In the genomic region with DNA sequence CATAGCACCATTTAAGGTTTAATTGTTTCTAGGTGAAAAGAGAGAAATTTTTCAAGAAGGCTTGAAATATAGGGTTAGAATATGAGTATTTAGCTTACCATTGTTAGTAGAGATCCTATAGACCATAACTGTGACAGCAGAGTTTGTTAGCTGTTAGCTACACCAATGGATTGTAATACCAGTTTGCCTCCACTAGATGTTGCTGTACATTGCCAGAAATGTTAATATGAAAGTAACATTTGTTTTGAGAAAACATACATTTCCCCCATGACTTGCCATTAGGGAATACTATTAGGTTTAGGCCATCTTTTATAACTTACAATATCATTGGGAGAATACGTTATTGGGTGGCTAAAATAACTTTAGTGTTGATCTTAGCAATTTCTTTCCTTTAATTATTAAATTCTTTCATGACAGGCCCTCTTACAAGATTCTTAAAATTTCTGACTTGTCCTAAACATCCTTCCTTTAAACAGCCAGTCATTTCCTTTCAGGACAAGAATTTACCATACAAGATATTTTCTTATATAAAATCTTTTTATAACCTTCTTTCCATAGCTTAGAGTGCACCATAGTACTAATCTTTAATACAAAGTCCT, we compare ENCODE assay signal across 8 cellular contexts. TPM values are rescaled to one million over a fixed set of nuclear protein-coding genes. Genes with fewer than 3 reads are reported as not detected.
DNase-seq lines count a peak whose midpoint lies in the region; ATAC-seq, FAIRE-seq and TF ChIP-seq lines count a peak whose summit lies in the region.

No MANE protein-coding gene starts in this region.

- peaks cover 4% of the 10 kb centered on the region for H3K4me1 ChIP-seq in effector memory CD4-positive, alpha-beta T cell (ENCODE audit: control insufficient read depth, insufficient read depth, low read length, poor library complexity, severe bottlenecking)

- H3K36me3 Mint-ChIP-seq in activated naive CD8-positive, alpha-beta T cell treated with anti-CD3 and anti-CD28 coated beads, Interleukin-2, amount 10 ng/mL, durations not matched to agents 7 days and 5 days = no peaks in the 10 kb centered on the region
- H3K36me3 Mint-ChIP-seq in activated naive CD8-positive, alpha-beta T cell treated with anti-CD3 and anti-CD28 coated beads, Interleukin-2, amount 50 U/mL, for 24 hours (ENCODE audit: low read depth) = no peaks in the 10 kb centered on the region
- no peaks in the 10 kb centered on the region for H3K36me3 Mint-ChIP-seq in natural killer cell

- no peaks in the 10 kb centered on the region for H3K9me3 ChIP-seq in effector memory CD4-positive, alpha-beta T cell (ENCODE audit: control insufficient read depth, low read length)

- no peaks in the 10 kb centered on the region for H3K36me3 ChIP-seq in effector memory CD4-positive, alpha-beta T cell (ENCODE audit: control insufficient read depth, insufficient read depth, low read length)

- H3K27me3 Mint-ChIP-seq in activated naive CD8-positive, alpha-beta T cell treated with anti-CD3 and anti-CD28 coated beads, Interleukin-2, amount 10 ng/mL, durations not matched to agents 7 days and 5 days = peaks cover 28% of the 10 kb centered on the region
- H3K27me3 Mint-ChIP-seq in activated naive CD8-positive, alpha-beta T cell treated with anti-CD3 and anti-CD28 coated beads, Interleukin-2, amount 50 U/mL, for 24 hours = peaks cover 38% of the 10 kb centered on the region
- peaks cover 27 to 54% of the 10 kb centered on the region in 2 donors for H3K27me3 Mint-ChIP-seq in natural killer cell (ENCODE audit: low read depth in 2 of 2)

- no peak overlapping the region for H3K27ac Mint-ChIP-seq in activated naive CD8-positive, alpha-beta T cell treated with anti-CD3 and anti-CD28 coated beads, Interleukin-2, amount 10 ng/mL, durations not matched to agents 7 days and 5 days
- H3K27ac Mint-ChIP-seq in activated naive CD8-positive, alpha-beta T cell treated with anti-CD3 and anti-CD28 coated beads, Interleukin-2, amount 50 U/mL, for 24 hours = no peak overlapping the region
- H3K27ac Mint-ChIP-seq in natural killer cell = no peak overlapping the region

- no peak overlapping the region for H3K4me3 ChIP-seq in epithelial cell of proximal tubule (ENCODE audit: low read depth, low read length)
- H3K4me3 ChIP-seq in effector memory CD4-positive, alpha-beta T cell (ENCODE audit: insufficient read depth, low read depth, low read length, poor library complexity, severe bottlenecking) = no peak overlapping the region

- FAIRE-seq in HTR-8/SVneo (lab: Jason Lieb, UNC) = no peak

- peaks cover 2% of the 10 kb centered on the region for H3K4me1 Mint-ChIP-seq in activated naive CD8-positive, alpha-beta T cell treated with anti-CD3 and anti-CD28 coated beads, Interleukin-2, amount 10 ng/mL, durations not matched to agents 7 days and 5 days
- H3K4me1 Mint-ChIP-seq in activated naive CD8-positive, alpha-beta T cell treated with anti-CD3 and anti-CD28 coated beads, Interleukin-2, amount 50 U/mL, for 24 hours = peaks cover 3% of the 10 kb centered on the region
- H3K4me1 Mint-ChIP-seq in natural killer cell = peaks cover 5 to 7% of the 10 kb centered on the region in 2 donors

- peaks cover 13% of the 10 kb centered on the region for H3K27me3 ChIP-seq in effector memory CD4-positive, alpha-beta T cell (replicated peaks; ENCODE audit: control insufficient read depth, insufficient read depth, low read length, poor library complexity, severe bottlenecking)

- no peak for DNase-seq in activated naive CD8-positive, alpha-beta T cell treated with anti-CD3 and anti-CD28 coated beads, Interleukin-2, amount 10 ng/mL, durations not matched to agents 7 days and 5 days
- no peak for DNase-seq in activated naive CD8-positive, alpha-beta T cell treated with anti-CD3 and anti-CD28 coated beads, Interleukin-2, amount 50 U/mL, for 24 hours
- DNase-seq in HTR-8/SVneo (ENCODE audit: insufficient read length, low spot score) = peak; percentile 34
- peak; percentile 69 for DNase-seq in RPMI8226
- peak; percentile 2 for DNase-seq in epithelial cell of proximal tubule (ENCODE audit: low read depth)
- DNase-seq in natural killer cell = no peak
- no peak for DNase-seq in effector memory CD4-positive, alpha-beta T cell

- no peak overlapping the region for H3K27ac ChIP-seq in effector memory CD4-positive, alpha-beta T cell (ENCODE audit: insufficient read depth, low read length, poor library complexity, severe bottlenecking)

- TF ChIP-seq CTCF in epithelial cell of proximal tubule (conservative IDR thresholded peaks at IDR 0.05; ENCODE audit: low read depth, low read length) (peak; percentile 80), natural killer cell (IDR thresholded peaks at IDR 0.05) (peak; percentile 83)

- no peak overlapping the region for H3K4me3 Mint-ChIP-seq in activated naive CD8-positive, alpha-beta T cell treated with anti-CD3 and anti-CD28 coated beads, Interleukin-2, amount 10 ng/mL, durations not matched to agents 7 days and 5 days
- no peak overlapping the region for H3K4me3 Mint-ChIP-seq in activated naive CD8-positive, alpha-beta T cell treated with anti-CD3 and anti-CD28 coated beads, Interleukin-2, amount 50 U/mL, for 24 hours
- H3K4me3 Mint-ChIP-seq in natural killer cell = no peak overlapping the region

- H3K9me3 Mint-ChIP-seq in activated naive CD8-positive, alpha-beta T cell treated with anti-CD3 and anti-CD28 coated beads, Interleukin-2, amount 10 ng/mL, durations not matched to agents 7 days and 5 days = peaks cover 2% of the 10 kb centered on the region
- no peaks in the 10 kb centered on the region for H3K9me3 Mint-ChIP-seq in activated naive CD8-positive, alpha-beta T cell treated with anti-CD3 and anti-CD28 coated beads, Interleukin-2, amount 50 U/mL, for 24 hours
- H3K9me3 Mint-ChIP-seq in natural killer cell = no peaks in the 10 kb centered on the region

- ATAC-seq in activated naive CD8-positive, alpha-beta T cell treated with anti-CD3 and anti-CD28 coated beads, Interleukin-2, amount 10 ng/mL, durations not matched to agents 7 days and 5 days (ENCODE audit: low read depth) = peak; percentile 50
- no peak for ATAC-seq in activated naive CD8-positive, alpha-beta T cell treated with anti-CD3 and anti-CD28 coated beads, Interleukin-2, amount 50 U/mL, for 24 hours
- ATAC-seq in natural killer cell = peak; percentile 66 to 69 (median 68)
- ATAC-seq in HG03521 (IDR thresholded peaks at IDR 0.05; ENCODE audit: unreplicated experiment) = no peak

- POLR2A ChIA-PET in activated naive CD8-positive, alpha-beta T cell treated with anti-CD3 and anti-CD28 coated beads, Interleukin-2, amount 10 ng/mL, durations not matched to agents 7 days and 5 days (lab: Charles Lee) = no interaction called here

- intact Hi-C loops in natural killer cell (cut with micrococcal nuclease) = loop anchor here (1.0 kb wide), 1 partner anchor 356 kb away; no protein-coding TSS in a partner anchor

RNA-seq across cellular contexts. Expression of gene ZNF117, which starts 39.5 kb away (rescaled TPM):
- total RNA-seq in activated naive CD8-positive, alpha-beta T cell treated with anti-CD3 and anti-CD28 coated beads, Interleukin-2, amount 10 ng/mL, durations not matched to agents 7 days and 5 days = 1 to 10 TPM; 7.2 to 7.7 TPM
- total RNA-seq in epithelial cell of proximal tubule (2.0 and 3.6 TPM in 2 replicates), natural killer cell (10 to 100 TPM in 1 of 3 donors, 1 to 10 TPM in 2; 5.2 to 12.7 (median 6.6) TPM)

RNA-seq across cellular contexts. Expression of gene ZNF273, which starts 48.3 kb away (rescaled TPM):
- 10 to 100 TPM; 10.9 to 12.6 TPM for total RNA-seq in activated naive CD8-positive, alpha-beta T cell treated with anti-CD3 and anti-CD28 coated beads, Interleukin-2, amount 10 ng/mL, durations not matched to agents 7 days and 5 days
- total RNA-seq in epithelial cell of proximal tubule (6.3 and 9.8 TPM in 2 replicates), natural killer cell (1 to 10 TPM; 2.9 to 4.2 (median 4.0) TPM)

RNA-seq across cellular contexts. Expression of gene ERV3-1, which starts 55.1 kb away (rescaled TPM):
- total RNA-seq in activated naive CD8-positive, alpha-beta T cell treated with anti-CD3 and anti-CD28 coated beads, Interleukin-2, amount 10 ng/mL, durations not matched to agents 7 days and 5 days = 10 to 100 TPM; 16.9 to 17.3 TPM
- total RNA-seq in epithelial cell of proximal tubule (9.7 and 11.0 TPM in 2 replicates), natural killer cell (10 to 100 TPM; 26.3 to 35.1 (median 34.2) TPM)

Comparison
In these comparisons a context has a peak if more than half of its experiments do, and no peak if none do; other contexts are left out.
1. ATAC-seq: peak in activated naive CD8-positive, alpha-beta T cell treated with anti-CD3 and anti-CD28 coated beads, Interleukin-2, amount 10 ng/mL, durations not matched to agents 7 days and 5 days (single experiment) and natural killer cell (3 of 3); none in activated naive CD8-positive, alpha-beta T cell treated with anti-CD3 and anti-CD28 coated beads, Interleukin-2, amount 50 U/mL, for 24 hours (single experiment) and HG03521 (single experiment).
2. DNase-seq: peak in HTR-8/SVneo (single experiment), RPMI8226 (single experiment) and epithelial cell of proximal tubule (single experiment); none in activated naive CD8-positive, alpha-beta T cell treated with anti-CD3 and anti-CD28 coated beads, Interleukin-2, amount 10 ng/mL, durations not matched to agents 7 days and 5 days (single experiment), activated naive CD8-positive, alpha-beta T cell treated with anti-CD3 and anti-CD28 coated beads, Interleukin-2, amount 50 U/mL, for 24 hours (single experiment), natural killer cell (single experiment) and effector memory CD4-positive, alpha-beta T cell (0 of 3).